1 cellular context compared by ENCODE assay signal in genomic region chr1:155562581-155563376, GRCh38.
TF ChIP-seq lines count a peak whose summit lies in the region.

Gene ASH1L (minus strand): TSS chr1:155562803. CDS start chr1:155521519, 41,284 bp downstream.

TF ChIP-seq in HepG2, 621 proteins besides CTCF, POLR2A, EP300 and RAD21 (continued from another document and continues in another):
- TF ChIP-seq ZBTB49 (CRISPR knock-in tag; IDR thresholded peaks at IDR 0.05; ENCODE audit: borderline replicate concordance) = no peak
- TF ChIP-seq MATR3 (CRISPR knock-in tag; IDR thresholded peaks at IDR 0.05) = no peak
- no peak for TF ChIP-seq ZNF790 (CRISPR knock-in tag; IDR thresholded peaks at IDR 0.05; ENCODE audit: borderline replicate concordance)
- TF ChIP-seq ETS1 (CRISPR knock-in tag; IDR thresholded peaks at IDR 0.05) = peak; percentile 81; the same call in 1 of the 2 replicates
- TF ChIP-seq ZNF607 (CRISPR knock-in tag; IDR thresholded peaks at IDR 0.05; ENCODE audit: borderline replicate concordance) = peak; percentile 93; the same call in 1 of the 2 replicates
- TF ChIP-seq GLI4 (CRISPR knock-in tag; IDR thresholded peaks at IDR 0.05; ENCODE audit: borderline replicate concordance) = no peak
- TF ChIP-seq ZNF136 (CRISPR knock-in tag; IDR thresholded peaks at IDR 0.05; ENCODE audit: low read depth) = no peak
- no peak for TF ChIP-seq ZBTB10 (CRISPR knock-in tag; IDR thresholded peaks at IDR 0.05; ENCODE audit: borderline replicate concordance)
- no peak for TF ChIP-seq ZNF737 (CRISPR knock-in tag; IDR thresholded peaks at IDR 0.05; ENCODE audit: borderline replicate concordance)
- TF ChIP-seq SPEN (CRISPR knock-in tag; IDR thresholded peaks at IDR 0.05; ENCODE audit: low read depth) = peak; percentile 87
- TF ChIP-seq YY1 (IDR thresholded peaks at IDR 0.05; ENCODE audit: insufficient read depth, insufficient replicate concordance, low read depth, low read length) = peak; percentile 10
- no peak for TF ChIP-seq ATF1 (CRISPR knock-in tag; IDR thresholded peaks at IDR 0.05)
- TF ChIP-seq NFIC (IDR thresholded peaks at IDR 0.05; ENCODE audit: low read length) = no peak
- TF ChIP-seq MAF1 (CRISPR knock-in tag; IDR thresholded peaks at IDR 0.05; ENCODE audit: borderline replicate concordance) = peak; percentile 77; the same call in 1 of the 2 replicates
- TF ChIP-seq ZNF12 (CRISPR knock-in tag; IDR thresholded peaks at IDR 0.05) = 0 out of 2 replicates have a peak, but pooled peaks have one; percentile 12
- 0 out of 2 replicates have a peak, but pooled peaks have one; percentile 45 for TF ChIP-seq GFI1 (CRISPR knock-in tag; IDR thresholded peaks at IDR 0.05; ENCODE audit: borderline replicate concordance)
- TF ChIP-seq PTBP1 (IDR thresholded peaks at IDR 0.05; ENCODE audit: low read depth, low read length, poor library complexity, severe bottlenecking) = no peak
- TF ChIP-seq FUBP1 (CRISPR knock-in tag; IDR thresholded peaks at IDR 0.05; ENCODE audit: borderline replicate concordance) = no peak
- 0 out of 2 replicates have a peak, but pooled peaks have one; percentile 0 for TF ChIP-seq TIGD3 (CRISPR knock-in tag; IDR thresholded peaks at IDR 0.05; ENCODE audit: borderline replicate concordance)
- TF ChIP-seq SSRP1 (CRISPR knock-in tag; IDR thresholded peaks at IDR 0.05) = no peak
- peak; percentile 86 for TF ChIP-seq SALL1 (CRISPR knock-in tag; IDR thresholded peaks at IDR 0.05)
- 0 out of 2 replicates have a peak, but pooled peaks have one; percentile 27 for TF ChIP-seq ZNF761 (CRISPR knock-in tag; conservative IDR thresholded peaks at IDR 0.05)
- TF ChIP-seq ATF6 (CRISPR knock-in tag; conservative IDR thresholded peaks at IDR 0.05) = no peak
- no peak; the same call in 1 of the 2 replicates for TF ChIP-seq RNF2 (conservative IDR thresholded peaks at IDR 0.05; ENCODE audit: low read depth)
- TF ChIP-seq RELA (CRISPR knock-in tag; IDR thresholded peaks at IDR 0.05) = peak; percentile 33; the same call in 1 of the 2 replicates
- TF ChIP-seq ZNF354B (CRISPR knock-in tag; IDR thresholded peaks at IDR 0.05) = no peak
- peak; percentile 57; the same call in 1 of the 2 replicates for TF ChIP-seq ZNF546 (CRISPR knock-in tag; conservative IDR thresholded peaks at IDR 0.05)
- 0 out of 2 replicates have a peak, but pooled peaks have one; percentile 4 for TF ChIP-seq KDM6A (CRISPR knock-in tag; IDR thresholded peaks at IDR 0.05; ENCODE audit: low read depth)
- TF ChIP-seq EEA1 (CRISPR knock-in tag; IDR thresholded peaks at IDR 0.05; ENCODE audit: borderline replicate concordance) = 0 out of 2 replicates have a peak, but pooled peaks have one; percentile 53
- TF ChIP-seq RARG (CRISPR knock-in tag; IDR thresholded peaks at IDR 0.05; ENCODE audit: low read depth) = 0 out of 2 replicates have a peak, but pooled peaks have one; percentile 25
- TF ChIP-seq ELF3 (CRISPR knock-in tag; IDR thresholded peaks at IDR 0.05) = peak; percentile 67; the same call in 1 of the 2 replicates
- TF ChIP-seq ZNF7 (CRISPR knock-in tag; IDR thresholded peaks at IDR 0.05) = peak; percentile 24; the same call in 1 of the 2 replicates
- peak; percentile 67; the same call in 1 of the 2 replicates for TF ChIP-seq ZSCAN21 (CRISPR knock-in tag; IDR thresholded peaks at IDR 0.05; ENCODE audit: borderline replicate concordance)
- peak; percentile 37; the same call in 1 of the 2 replicates for TF ChIP-seq ARNT2 (CRISPR knock-in tag; IDR thresholded peaks at IDR 0.05; ENCODE audit: low read depth)
- TF ChIP-seq MED1 (CRISPR knock-in tag; IDR thresholded peaks at IDR 0.05) = peak; percentile 66
- TF ChIP-seq ZNF576 (CRISPR knock-in tag; IDR thresholded peaks at IDR 0.05) = no peak
- no peak; the same call in 1 of the 2 replicates for TF ChIP-seq ZNF292 (CRISPR knock-in tag; IDR thresholded peaks at IDR 0.05; ENCODE audit: borderline replicate concordance, low read depth)
- peak; percentile 73 for TF ChIP-seq HES4 (CRISPR knock-in tag; IDR thresholded peaks at IDR 0.05; ENCODE audit: borderline replicate concordance)
- TF ChIP-seq THAP8 (CRISPR knock-in tag; IDR thresholded peaks at IDR 0.05; ENCODE audit: borderline replicate concordance) = no peak
- TF ChIP-seq ARID5B (CRISPR knock-in tag; IDR thresholded peaks at IDR 0.05) = no peak; the same call in 1 of the 2 replicates
- TF ChIP-seq ZNF776 (CRISPR knock-in tag; IDR thresholded peaks at IDR 0.05) = peak; percentile 53; the same call in 1 of the 2 replicates
